Comparison of ENCODE assay signal across 20 cellular contexts in the genomic region with DNA sequence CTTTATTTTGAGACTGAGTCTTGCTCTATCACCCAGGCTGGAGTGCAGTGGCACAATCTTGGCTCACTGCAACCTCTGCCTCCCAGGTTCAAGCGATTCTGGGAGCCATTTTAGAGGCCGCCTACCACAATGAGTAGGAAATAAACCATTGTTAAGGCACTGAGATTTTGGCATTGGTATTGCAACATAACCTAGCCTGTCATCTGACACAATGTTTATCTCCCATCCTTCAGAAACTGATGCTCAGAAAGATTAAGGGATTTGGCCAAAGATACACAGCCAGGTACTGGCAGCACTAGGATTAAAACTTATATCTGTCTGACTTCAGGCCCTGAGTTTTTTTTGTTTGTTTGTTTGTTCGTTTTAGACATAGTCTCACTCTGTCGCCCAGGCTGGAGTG. TPM values are rescaled to one million over a fixed set of nuclear protein-coding genes. Genes with fewer than 3 reads are reported as not detected.
DNase-seq lines count a peak whose midpoint lies in the region; ATAC-seq, FAIRE-seq and TF ChIP-seq lines count a peak whose summit lies in the region.
"Had no signal": no experiment of that assay in that cellular context is flagged by ENCODE, and none has a peak within 500 bp of the region (broad histone marks: within the 10 kb centered on the region; RNA-seq: fewer than 3 reads in every experiment).

No MANE protein-coding gene starts in this region.

- no peaks in the 10 kb centered on the region for H3K36me3 Mint-ChIP-seq in neural crest cell (ENCODE audit: low read depth)
- no peaks in the 10 kb centered on the region for H3K36me3 Mint-ChIP-seq in activated naive CD4-positive, alpha-beta T cell treated with anti-CD3 and anti-CD28 coated beads for 36 hours (ENCODE audit: low read depth)
- H3K36me3 Mint-ChIP-seq: CD8-positive, alpha-beta T cell had no signal

- no peaks in the 10 kb centered on the region for H3K9me3 Mint-ChIP-seq in neural crest cell
- no peaks in the 10 kb centered on the region for H3K9me3 Mint-ChIP-seq in activated naive CD4-positive, alpha-beta T cell treated with anti-CD3 and anti-CD28 coated beads for 36 hours
- H3K9me3 Mint-ChIP-seq: CD4-positive, alpha-beta T cell; CD8-positive, alpha-beta T cell had no signal

- H3K9ac ChIP-seq in HepG2 (ENCODE audit: insufficient read depth, low read depth, low read length), result no peak overlapping the region
- H3K9ac ChIP-seq: BLaER1 treated with 17β-estradiol and CSF1 and Interleukin-3, amounts not matched to agents 10 nM and 100 nM had no signal

- intact Hi-C loops in HepG2 (cut with micrococcal nuclease; ENCODE audit: unreplicated experiment), result no loop called here
- intact Hi-C loops in right lobe of liver (cut with DNase I), result no loop called here
- intact Hi-C loops in activated naive CD4-positive, alpha-beta T cell treated with anti-CD3 and anti-CD28 coated beads for 36 hours (cut with micrococcal nuclease), result no loop called here

- 64% methylated on average over 4 of the region's 4 CpGs for WGBS in HepG2 (ENCODE audit: low lambda C conversion rate)
- 83% methylated on average over 4 of the region's 4 CpGs for WGBS in right lobe of liver (ENCODE audit: insufficient coverage, low coverage, low lambda C conversion rate, missing lambda C conversion rate)

- BruUV-seq in HepG2 (replicated peaks; lab: Mats Ljungman, UMichigan), result no TSS peak

- H3K4me3 Mint-ChIP-seq in neural crest cell, result no peak overlapping the region
- H3K4me3 Mint-ChIP-seq in activated naive CD4-positive, alpha-beta T cell treated with anti-CD3 and anti-CD28 coated beads for 36 hours, result no peak overlapping the region
- H3K4me3 Mint-ChIP-seq: B cell; CD4-positive, alpha-beta T cell; CD8-positive, alpha-beta T cell had no signal

- H3K4me3 ChIP-seq in HepG2 (replicated peaks in 1 of 3; ENCODE audit: insufficient read depth in 1 of 3, low read depth in 2 of 3, low read length in 3 of 3) (no peak overlapping the region), right lobe of liver (no peak overlapping the region)
- H3K4me3 ChIP-seq: A549; BLaER1 treated with 17β-estradiol and CSF1 and Interleukin-3, amounts not matched to agents 10 nM and 100 nM had no signal

- DNase-seq in HepG2 (ENCODE audit: low spot score), result no peak
- DNase-seq in right lobe of liver, result no peak
- no peak for DNase-seq in neural crest cell (ENCODE audit: low read depth, low spot score)
- DNase-seq in KG1 (lab: John Stamatoyannopoulos, UW), result no peak
- no peak for DNase-seq in activated naive CD4-positive, alpha-beta T cell treated with anti-CD3 and anti-CD28 coated beads for 36 hours
- DNase-seq: AML-193; Caco-2; Calu3; CD4-positive, alpha-beta T cell; CD8-positive, alpha-beta T cell; DMS79 treated with DMSO at 0.1 percent for 48 hours; GF-D8 had no signal

- TF ChIP-seq CTCF in HepG2 (CRISPR knock-in tag; IDR thresholded peaks at IDR 0.05), result no peak
- no peak for TF ChIP-seq CTCF in right lobe of liver (IDR thresholded peaks at IDR 0.05)
- no peak for TF ChIP-seq CTCF in neural crest cell (conservative IDR thresholded peaks at IDR 0.05)

- TF ChIP-seq EP300 in HepG2 (IDR thresholded peaks at IDR 0.05; ENCODE audit: low read depth in 2 of 2, low read length in 2 of 2) (no peak), HepG2 (CRISPR knock-in tag; IDR thresholded peaks at IDR 0.05; ENCODE audit: borderline replicate concordance) (no peak)

- H3K9me3 ChIP-seq in HepG2 (ENCODE audit: low read length), result no peaks in the 10 kb centered on the region
- H3K9me3 ChIP-seq in right lobe of liver, result no peaks in the 10 kb centered on the region
- H3K9me3 ChIP-seq: A549; BLaER1 treated with 17β-estradiol and CSF1 and Interleukin-3, amounts not matched to agents 10 nM and 100 nM; Caco-2 had no signal

- H3K27ac ChIP-seq in HepG2 (ENCODE audit: extremely low read length, insufficient read depth, low read length) (no peak overlapping the region), right lobe of liver (no peak overlapping the region)
- H3K27ac ChIP-seq: 22Rv1; A549; BLaER1 treated with 17β-estradiol and CSF1 and Interleukin-3, amounts not matched to agents 10 nM and 100 nM; C4-2B had no signal

- CTCF ChIA-PET in HepG2 (lab: Yijun Ruan, JAX; ENCODE audit: low intra/inter-chr PET ratio, low total read pairs), result no interaction called here
- CTCF ChIA-PET in activated naive CD4-positive, alpha-beta T cell treated with anti-CD3 and anti-CD28 coated beads for 36 hours (lab: Charles Lee), result interaction anchor here (1.3 kb wide), 1 partner anchor 19 kb away, joined by 3 read pairs; no protein-coding TSS in a partner anchor

- no peak overlapping the region for H2AFZ ChIP-seq in HepG2 (ENCODE audit: low read length)

- H3K27me3 Mint-ChIP-seq in neural crest cell (ENCODE audit: low read depth), result no peaks in the 10 kb centered on the region
- H3K27me3 Mint-ChIP-seq in activated naive CD4-positive, alpha-beta T cell treated with anti-CD3 and anti-CD28 coated beads for 36 hours (ENCODE audit: low read depth), result no peaks in the 10 kb centered on the region
- H3K27me3 Mint-ChIP-seq: B cell; CD4-positive, alpha-beta T cell had no signal

- peak overlapping the region; percentile 57 for H3K27ac Mint-ChIP-seq in neural crest cell (ENCODE audit: unreplicated experiment)
- H3K27ac Mint-ChIP-seq in activated naive CD4-positive, alpha-beta T cell treated with anti-CD3 and anti-CD28 coated beads for 36 hours, result no peak overlapping the region
- H3K27ac Mint-ChIP-seq: B cell; CD4-positive, alpha-beta T cell; CD8-positive, alpha-beta T cell had no signal

- TF ChIP-seq POLR2A in HepG2 (IDR thresholded peaks at IDR 0.05; ENCODE audit: insufficient read depth in 1 of 2, low read depth in 2 of 2, low read length in 2 of 2) (no peak), right lobe of liver (IDR thresholded peaks at IDR 0.05) (no peak)

- H3K4me1 Mint-ChIP-seq in neural crest cell, result no peaks in the 10 kb centered on the region
- H3K4me1 Mint-ChIP-seq in activated naive CD4-positive, alpha-beta T cell treated with anti-CD3 and anti-CD28 coated beads for 36 hours (ENCODE audit: low read depth), result no peaks in the 10 kb centered on the region
- H3K4me1 Mint-ChIP-seq: B cell had no signal

- no peaks in the 10 kb centered on the region for H3K27me3 ChIP-seq in HepG2 (ENCODE audit: control insufficient read depth in 1 of 2, insufficient read depth in 2 of 2, low read length in 2 of 2)
- H3K27me3 ChIP-seq in right lobe of liver, result no peaks in the 10 kb centered on the region
- H3K27me3 ChIP-seq: BLaER1 treated with 17β-estradiol and CSF1 and Interleukin-3, amounts not matched to agents 10 nM and 100 nM had no signal

- H3K79me2 ChIP-seq in HepG2 (ENCODE audit: insufficient read depth, low read length), result no peaks in the 10 kb centered on the region

- TF ChIP-seq RAD21 in HepG2 (CRISPR knock-in tag; IDR thresholded peaks at IDR 0.05), result no peak

- no peaks in the 10 kb centered on the region for H3K36me3 ChIP-seq in HepG2 (replicated peaks in 1 of 2; ENCODE audit: control insufficient read depth in 1 of 2, insufficient read depth in 2 of 2, low read length in 2 of 2)
- no peaks in the 10 kb centered on the region for H3K36me3 ChIP-seq in right lobe of liver
- H3K36me3 ChIP-seq: BLaER1 treated with 17β-estradiol and CSF1 and Interleukin-3, amounts not matched to agents 10 nM and 100 nM had no signal

- H4K20me1 ChIP-seq in HepG2 (ENCODE audit: insufficient read depth, low read length), result no peaks in the 10 kb centered on the region
- H4K20me1 ChIP-seq: BLaER1 treated with 17β-estradiol and CSF1 and Interleukin-3, amounts not matched to agents 10 nM and 100 nM had no signal

- FAIRE-seq in HepG2 (lab: Jason Lieb, UNC), result no peak
- FAIRE-seq: A549, D721Med, G401.6, GM12891 had no signal

- ATAC-seq in HepG2 (no peak), right lobe of liver (no peak)
- ATAC-seq: CD8-positive, alpha-beta T cell had no signal

- H3K4me1 ChIP-seq in HepG2 (ENCODE audit: insufficient read depth, low read length) (peaks cover 7% of the 10 kb centered on the region; the same call in 1 of the 2 replicates), right lobe of liver (no peaks in the 10 kb centered on the region)
- H3K4me1 ChIP-seq: A549; BLaER1 treated with 17β-estradiol and CSF1 and Interleukin-3, amounts not matched to agents 10 nM and 100 nM; Caco-2 had no signal

- in situ Hi-C loops in HepG2 (cut with HindIII; ENCODE audit: extremely low pct_ligation_motif_present, low pct_unique_long_range_greater_than_20kb), result no loop called here

- POLR2A ChIA-PET in HepG2 (lab: Yijun Ruan, JAX), result no interaction called here

- H3K4me2 ChIP-seq in HepG2 (ENCODE audit: low read depth, low read length), result no peak overlapping the region
- H3K4me2 ChIP-seq: A549; BLaER1 treated with 17β-estradiol and CSF1 and Interleukin-3, amounts not matched to agents 10 nM and 100 nM had no signal

RNA-seq across cellular contexts. Expression of a gene that starts 8.0 kb away (rescaled TPM):
- total RNA-seq in HepG2 (2016; rRNA removed; fragmentation: Illumina TruSeq; extraction: Trizol), result 103 and 143 TPM in 2 replicates
- 86.6 and 90.0 TPM in 2 replicates for total RNA-seq in HepG2 (2016; cell fraction: cytosol; rRNA removed; fragmentation: Illumina TruSeq; extraction: Trizol; ENCODE audit: low read depth)
- total RNA-seq in HepG2 (2016; cell fraction: insoluble cytoplasmic fraction; rRNA removed; fragmentation: Illumina TruSeq; extraction: Trizol), result 106 and 142 TPM in 2 replicates
- total RNA-seq in HepG2 (2016; cell fraction: membrane; rRNA removed; fragmentation: Illumina TruSeq; extraction: Trizol), result 113 and 114 TPM in 2 replicates
- total RNA-seq in HepG2 (2016; cell fraction: nucleus; rRNA removed; fragmentation: Illumina TruSeq; extraction: Trizol), result 38.3 and 49.0 TPM in 2 replicates
- 34.1 and 46.3 TPM in 2 replicates for polyA plus RNA-seq in HepG2 (2011; rRNA removed)
- polyA plus RNA-seq in HepG2 (2011; cell fraction: cytosol; rRNA removed), result 32.8 and 38.8 TPM in 2 replicates
- polyA plus RNA-seq in HepG2 (2011; cell fraction: nucleus; rRNA removed), result 17.3 and 22.4 TPM in 2 replicates
- 40.8 and 44.7 TPM in 2 replicates for polyA plus RNA-seq in HepG2 (2012)
- 70.5 and 78.2 TPM in 2 replicates for polyA plus RNA-seq in HepG2 (2016; cell fraction: cytosol; fragmentation: Illumina TruSeq; extraction: Trizol; ENCODE audit: low read depth)
- 115 TPM in 2 replicates for polyA plus RNA-seq in HepG2 (2016; cell fraction: insoluble cytoplasmic fraction; fragmentation: Illumina TruSeq; extraction: Trizol; ENCODE audit: low read depth)
- polyA plus RNA-seq in HepG2 (2016; cell fraction: membrane; fragmentation: Illumina TruSeq; extraction: Trizol; ENCODE audit: low read depth), result 74.5 and 76.2 TPM in 2 replicates
- polyA plus RNA-seq in HepG2 (2016; cell fraction: nucleus; fragmentation: Illumina TruSeq; extraction: Trizol; ENCODE audit: insufficient read depth, low read depth), result 51.6 and 59.0 TPM in 2 replicates
- polyA minus RNA-seq in HepG2 (2011; rRNA and poly(A)+ RNA removed; ENCODE audit: low replicate concordance), result 37.5 and 148 TPM in 2 replicates
- 27.9 and 30.0 TPM in 2 replicates for polyA minus RNA-seq in HepG2 (2011; cell fraction: cytosol; rRNA and poly(A)+ RNA removed)
- 26.8 and 31.8 TPM in 2 replicates for polyA minus RNA-seq in HepG2 (2011; cell fraction: nucleus; rRNA and poly(A)+ RNA removed)
- total RNA-seq in right lobe of liver, result 10 to 100 TPM; 19.7 to 33.0 (median 25.8) TPM
- total RNA-seq in neural crest cell, result 107 and 109 TPM in 2 replicates
- total RNA-seq in activated naive CD4-positive, alpha-beta T cell treated with anti-CD3 and anti-CD28 coated beads for 36 hours, result 100 to 1,000 TPM; 103 to 104 TPM

RNA-seq across cellular contexts. Expression of a gene that starts 14.1 kb away (rescaled TPM):
- total RNA-seq in HepG2 (2016; rRNA removed; fragmentation: Illumina TruSeq; extraction: Trizol) (0.55 and 0.63 TPM in 2 replicates), right lobe of liver (1 to 10 TPM in 2 of 6 experiments, under 1 TPM in 4; 0.51 to 3.0 (median 0.87) TPM), neural crest cell (8.4 and 10.3 TPM in 2 replicates)
- 1.7 and 2.0 TPM in 2 replicates for total RNA-seq in HepG2 (2016; cell fraction: cytosol; rRNA removed; fragmentation: Illumina TruSeq; extraction: Trizol; ENCODE audit: low read depth)
- total RNA-seq in HepG2 (2016; cell fraction: insoluble cytoplasmic fraction; rRNA removed; fragmentation: Illumina TruSeq; extraction: Trizol), result 0.46 and 0.50 TPM in 2 replicates
- 1.5 and 2.3 TPM in 2 replicates for total RNA-seq in HepG2 (2016; cell fraction: membrane; rRNA removed; fragmentation: Illumina TruSeq; extraction: Trizol)
- not detected in 2 replicates for total RNA-seq in HepG2 (2016; cell fraction: nucleus; rRNA removed; fragmentation: Illumina TruSeq; extraction: Trizol)
- 0.78 and 1.0 TPM in 2 replicates for polyA plus RNA-seq in HepG2 (2011; rRNA removed)
- polyA plus RNA-seq in HepG2 (2011; cell fraction: cytosol; rRNA removed), result 0.54 and 1.2 TPM in 2 replicates
- polyA plus RNA-seq in HepG2 (2011; cell fraction: nucleus; rRNA removed), result 2.0 and 2.4 TPM in 2 replicates
- polyA plus RNA-seq in HepG2 (2012), result 1.1 and 1.2 TPM in 2 replicates
- 1.7 and 1.9 TPM in 2 replicates for polyA plus RNA-seq in HepG2 (2016; cell fraction: cytosol; fragmentation: Illumina TruSeq; extraction: Trizol; ENCODE audit: low read depth)
- polyA plus RNA-seq in HepG2 (2016; cell fraction: insoluble cytoplasmic fraction; fragmentation: Illumina TruSeq; extraction: Trizol; ENCODE audit: low read depth), result 0.56 and 0.79 TPM in 2 replicates
- 1.4 and 1.5 TPM in 2 replicates for polyA plus RNA-seq in HepG2 (2016; cell fraction: membrane; fragmentation: Illumina TruSeq; extraction: Trizol; ENCODE audit: low read depth)
- polyA plus RNA-seq in HepG2 (2016; cell fraction: nucleus; fragmentation: Illumina TruSeq; extraction: Trizol; ENCODE audit: insufficient read depth, low read depth), result 0.63 and 0.85 TPM in 2 replicates
- 1.1 and 2.2 TPM in 2 replicates for polyA minus RNA-seq in HepG2 (2011; rRNA and poly(A)+ RNA removed; ENCODE audit: low replicate concordance)
- 1.2 TPM in 1 of 2 replicates, not detected in the other for polyA minus RNA-seq in HepG2 (2011; cell fraction: cytosol; rRNA and poly(A)+ RNA removed)
- not detected in 2 replicates for polyA minus RNA-seq in HepG2 (2011; cell fraction: nucleus; rRNA and poly(A)+ RNA removed)
- 1 to 10 TPM; 7.7 to 8.1 TPM for total RNA-seq in activated naive CD4-positive, alpha-beta T cell treated with anti-CD3 and anti-CD28 coated beads for 36 hours

RNA-seq across cellular contexts. Expression of a gene that starts 52.1 kb away (rescaled TPM):
- total RNA-seq in HepG2 (2016; rRNA removed; fragmentation: Illumina TruSeq; extraction: Trizol), result 21.8 and 24.9 TPM in 2 replicates
- 6.3 and 6.9 TPM in 2 replicates for total RNA-seq in HepG2 (2016; cell fraction: cytosol; rRNA removed; fragmentation: Illumina TruSeq; extraction: Trizol; ENCODE audit: low read depth)
- total RNA-seq in HepG2 (2016; cell fraction: insoluble cytoplasmic fraction; rRNA removed; fragmentation: Illumina TruSeq; extraction: Trizol), result 21.4 and 25.3 TPM in 2 replicates
- total RNA-seq in HepG2 (2016; cell fraction: membrane; rRNA removed; fragmentation: Illumina TruSeq; extraction: Trizol), result 12.0 and 12.3 TPM in 2 replicates
- total RNA-seq in HepG2 (2016; cell fraction: nucleus; rRNA removed; fragmentation: Illumina TruSeq; extraction: Trizol), result 19.9 and 26.2 TPM in 2 replicates
- polyA plus RNA-seq in HepG2 (2011; rRNA removed), result 16.6 and 20.2 TPM in 2 replicates
- polyA plus RNA-seq in HepG2 (2011; cell fraction: cytosol; rRNA removed), result 9.1 and 11.6 TPM in 2 replicates
- 35.9 and 37.1 TPM in 2 replicates for polyA plus RNA-seq in HepG2 (2011; cell fraction: nucleus; rRNA removed)
- 13.4 and 13.9 TPM in 2 replicates for polyA plus RNA-seq in HepG2 (2012)
- 1.3 and 1.9 TPM in 2 replicates for polyA plus RNA-seq in HepG2 (2016; cell fraction: cytosol; fragmentation: Illumina TruSeq; extraction: Trizol; ENCODE audit: low read depth)
- 12.1 and 14.3 TPM in 2 replicates for polyA plus RNA-seq in HepG2 (2016; cell fraction: insoluble cytoplasmic fraction; fragmentation: Illumina TruSeq; extraction: Trizol; ENCODE audit: low read depth)
- polyA plus RNA-seq in HepG2 (2016; cell fraction: membrane; fragmentation: Illumina TruSeq; extraction: Trizol; ENCODE audit: low read depth), result 3.4 TPM in 2 replicates
- polyA plus RNA-seq in HepG2 (2016; cell fraction: nucleus; fragmentation: Illumina TruSeq; extraction: Trizol; ENCODE audit: insufficient read depth, low read depth), result 41.6 and 44.8 TPM in 2 replicates
- 28.0 and 42.8 TPM in 2 replicates for polyA minus RNA-seq in HepG2 (2011; rRNA and poly(A)+ RNA removed; ENCODE audit: low replicate concordance)
- polyA minus RNA-seq in HepG2 (2011; cell fraction: cytosol; rRNA and poly(A)+ RNA removed), result 9.6 and 9.9 TPM in 2 replicates
- 25.4 and 26.4 TPM in 2 replicates for polyA minus RNA-seq in HepG2 (2011; cell fraction: nucleus; rRNA and poly(A)+ RNA removed)
- 10 to 100 TPM; 25.4 to 44.3 (median 35.9) TPM for total RNA-seq in right lobe of liver
- 38.7 and 44.4 TPM in 2 replicates for total RNA-seq in neural crest cell
- total RNA-seq in activated naive CD4-positive, alpha-beta T cell treated with anti-CD3 and anti-CD28 coated beads for 36 hours, result 10 to 100 TPM; 17.5 to 18.4 TPM
